In genomic region chr7:74615933-74616780, GRCh38 we compare ENCODE assay signal across 16 cellular contexts. TPM values are rescaled to one million over a fixed set of nuclear protein-coding genes. Genes with fewer than 3 reads are reported as not detected.
A peak's percentile ranks its signal among the peaks of the same experiment; 100 is the strongest.
DNase-seq lines count a peak whose midpoint lies in the region; ATAC-seq and TF ChIP-seq lines count a peak whose summit lies in the region.
"Had no signal": no experiment of that assay in that cellular context is flagged by ENCODE, and none has a peak within 500 bp of the region (broad histone marks: within the 10 kb centered on the region; RNA-seq: fewer than 3 reads in every experiment).

No MANE protein-coding gene starts in this region.

- H3K4me1 Mint-ChIP-seq in T-helper 2 cell treated with Interferon-gamma antibody and Interleukin-4, amounts not matched to agents 5 μg/mL and 100 μg/mL, for 36 hours (ENCODE audit: low read depth): peaks cover 23% of the 10 kb centered on the region
- H3K4me1 Mint-ChIP-seq in glutamatergic neuron (ENCODE audit: low read depth, unreplicated experiment): peaks cover 18% of the 10 kb centered on the region
- H3K4me1 Mint-ChIP-seq in effector memory CD8-positive, alpha-beta T cell (ENCODE audit: low read depth in 2 of 2): peaks cover 4% of the 10 kb centered on the region in 2 donors

- TF ChIP-seq CTCF in GM13977 (IDR thresholded peaks at IDR 0.05; ENCODE audit: extremely low read depth, insufficient read depth, missing control alignments) (peak; percentile 12), glutamatergic neuron (IDR thresholded peaks at IDR 0.05; ENCODE audit: partially characterized antibody, unreplicated experiment) (no peak)

- peak overlapping the region; percentile 52 for H3K27ac Mint-ChIP-seq in T-helper 2 cell treated with Interferon-gamma antibody and Interleukin-4, amounts not matched to agents 5 μg/mL and 100 μg/mL, for 36 hours
- H3K27ac Mint-ChIP-seq in glutamatergic neuron (ENCODE audit: unreplicated experiment): peak overlapping the region; percentile 43
- no peak overlapping the region for H3K27ac Mint-ChIP-seq in effector memory CD8-positive, alpha-beta T cell
- H3K27ac Mint-ChIP-seq: endodermal cell, mesothelial cell of epicardium had no signal

- ATAC-seq in HG02840 (IDR thresholded peaks at IDR 0.05; ENCODE audit: low FRiP score, unreplicated experiment): no peak
- no peak for ATAC-seq in effector memory CD8-positive, alpha-beta T cell (replicated peaks)
- no peak for ATAC-seq in HG03095 (IDR thresholded peaks at IDR 0.05; ENCODE audit: unreplicated experiment)

- H3K4me3 Mint-ChIP-seq in T-helper 2 cell treated with Interferon-gamma antibody and Interleukin-4, amounts not matched to agents 5 μg/mL and 100 μg/mL, for 36 hours: peak overlapping the region; percentile 40
- peak overlapping the region; percentile 15 for H3K4me3 Mint-ChIP-seq in glutamatergic neuron (ENCODE audit: unreplicated experiment)
- H3K4me3 Mint-ChIP-seq in effector memory CD8-positive, alpha-beta T cell: no peak overlapping the region
- H3K4me3 Mint-ChIP-seq: endodermal cell, mesothelial cell of epicardium had no signal

- no peaks in the 10 kb centered on the region for H3K36me3 Mint-ChIP-seq in T-helper 2 cell treated with Interferon-gamma antibody and Interleukin-4, amounts not matched to agents 5 μg/mL and 100 μg/mL, for 36 hours (ENCODE audit: low read depth)
- H3K36me3 Mint-ChIP-seq in glutamatergic neuron (ENCODE audit: unreplicated experiment): no peaks in the 10 kb centered on the region
- no peaks in the 10 kb centered on the region for H3K36me3 Mint-ChIP-seq in effector memory CD8-positive, alpha-beta T cell (ENCODE audit: insufficient read depth)
- H3K36me3 Mint-ChIP-seq: mesothelial cell of epicardium had no signal

- H3K9me3 Mint-ChIP-seq in T-helper 2 cell treated with Interferon-gamma antibody and Interleukin-4, amounts not matched to agents 5 μg/mL and 100 μg/mL, for 36 hours: no peaks in the 10 kb centered on the region
- H3K9me3 Mint-ChIP-seq in glutamatergic neuron (ENCODE audit: unreplicated experiment): peaks cover 6% of the 10 kb centered on the region
- H3K9me3 Mint-ChIP-seq in effector memory CD8-positive, alpha-beta T cell: no peaks in the 10 kb centered on the region
- H3K9me3 Mint-ChIP-seq: endodermal cell, mesothelial cell of epicardium had no signal

- H3K27me3 Mint-ChIP-seq in T-helper 2 cell treated with Interferon-gamma antibody and Interleukin-4, amounts not matched to agents 5 μg/mL and 100 μg/mL, for 36 hours (ENCODE audit: low read depth): no peaks in the 10 kb centered on the region
- peaks cover 3% of the 10 kb centered on the region for H3K27me3 Mint-ChIP-seq in glutamatergic neuron (ENCODE audit: unreplicated experiment)
- H3K27me3 Mint-ChIP-seq in effector memory CD8-positive, alpha-beta T cell: no peaks in the 10 kb centered on the region

- DNase-seq in DMS 273 (lab: John Stamatoyannopoulos, UW; ENCODE audit: unreplicated experiment) (peak; percentile 78), GM13977 (ENCODE audit: low spot score) (no peak), glutamatergic neuron (peak; percentile 23)
- no peak for DNase-seq in T-helper 2 cell treated with Interferon-gamma antibody and Interleukin-4, amounts not matched to agents 5 μg/mL and 100 μg/mL, for 36 hours (ENCODE audit: low spot score)
- no peak for DNase-seq in effector memory CD8-positive, alpha-beta T cell
- DNase-seq: amniotic stem cell, hypothalamus, kidney glomerular epithelial cell, NCI-H2081, NCI-H526 treated with DMSO at 0.1 percent for 48 hours, sigmoid colon, testis had no signal

- in situ Hi-C loops in GM13977 (cut with MboI; ENCODE audit: low pct_unique_long_range_greater_than_20kb, low sequenced_read_pairs, unreplicated experiment): no loop called here

RNA-seq across cellular contexts. Expression of gene GTF2I, which starts 41.4 kb away (rescaled TPM):
- total RNA-seq in glutamatergic neuron (ENCODE audit: unreplicated experiment): 391 TPM

Comparison
In these comparisons a context has a peak if more than half of its experiments do, and no peak if none do; other contexts are left out.
1. DNase-seq: peak in DMS 273 (single experiment) and glutamatergic neuron (single experiment); none in GM13977 (single experiment), T-helper 2 cell treated with Interferon-gamma antibody and Interleukin-4, amounts not matched to agents 5 μg/mL and 100 μg/mL, for 36 hours (single experiment) and effector memory CD8-positive, alpha-beta T cell (0 of 3).
2. H3K27ac Mint-ChIP-seq: peak in T-helper 2 cell treated with Interferon-gamma antibody and Interleukin-4, amounts not matched to agents 5 μg/mL and 100 μg/mL, for 36 hours (single experiment) and glutamatergic neuron (single experiment); none in effector memory CD8-positive, alpha-beta T cell (0 of 2).
3. H3K4me3 Mint-ChIP-seq: peak in T-helper 2 cell treated with Interferon-gamma antibody and Interleukin-4, amounts not matched to agents 5 μg/mL and 100 μg/mL, for 36 hours (single experiment) and glutamatergic neuron (single experiment); none in effector memory CD8-positive, alpha-beta T cell (0 of 2).